ENCODE assay signal across 8 cellular contexts in the genomic region with DNA sequence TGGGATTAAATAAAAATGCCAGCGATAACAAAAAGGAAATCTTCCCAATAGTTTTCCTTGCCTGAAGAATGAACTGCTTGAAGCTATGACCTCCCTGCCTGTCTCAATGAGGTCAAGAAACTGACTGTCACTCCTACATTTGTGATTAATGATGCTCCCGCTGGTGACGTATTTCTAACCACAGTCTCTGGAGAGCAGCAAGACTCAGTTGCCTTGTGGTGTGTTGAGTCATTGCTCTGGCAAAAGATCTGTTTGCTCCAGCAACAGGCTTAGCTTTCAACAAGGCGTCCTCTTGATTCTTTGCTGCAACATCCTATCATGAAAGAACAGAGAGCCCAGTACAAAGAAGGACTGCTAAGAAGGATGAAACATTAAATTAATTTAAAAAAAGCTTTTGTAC.
DNase-seq lines count a peak whose midpoint lies in the region; ATAC-seq and TF ChIP-seq lines count a peak whose summit lies in the region.

No MANE protein-coding gene starts in this region.

- H3K9me3 Mint-ChIP-seq in HFFc6, result peaks cover 15% of the 10 kb centered on the region

- no peak overlapping the region for H3K4me3 ChIP-seq in retinal pigment epithelial cell (ENCODE audit: low read length)

- no peak overlapping the region for H3K4me3 Mint-ChIP-seq in HFFc6

- ATAC-seq in SK-N-SH treated with all-trans-retinoic acid at 6 μM for 48 hours (peak; percentile 96), GM21390 (IDR thresholded peaks at IDR 0.05; ENCODE audit: unreplicated experiment) (no peak)

- no peaks in the 10 kb centered on the region for H3K36me3 Mint-ChIP-seq in HFFc6 (ENCODE audit: low read depth)

- H3K4me1 Mint-ChIP-seq in HFFc6 (ENCODE audit: low read depth), result 0 out of 2 replicates have a peak, but pooled peaks cover 5% of the 10 kb centered on the region

- peaks cover 1% of the 10 kb centered on the region; the same call in 1 of the 2 replicates for H3K27me3 Mint-ChIP-seq in HFFc6 (ENCODE audit: insufficient read depth)

- TF ChIP-seq CTCF in HFFc6 (IDR thresholded peaks at IDR 0.05) (no peak), retinal pigment epithelial cell (conservative IDR thresholded peaks at IDR 0.05; ENCODE audit: low read depth, low read length) (no peak)

- H3K27ac Mint-ChIP-seq in HFFc6, result no peak overlapping the region; the same call in 1 of the 2 replicates

- DNase-seq in HFFc6 (peak; percentile 18), foreskin melanocyte (peak; percentile 98), retinal pigment epithelial cell (ENCODE audit: low read depth) (peak; percentile 96), NK-92 (lab: John Stamatoyannopoulos, UW; ENCODE audit: unreplicated experiment) (no peak)
- DNase-seq in stimulated activated naive CD4-positive, alpha-beta T cell (lab: John Stamatoyannopoulos, UW), result no peak
- no peak for DNase-seq in activated CD4-positive, alpha-beta T cell treated with anti-CD3 and anti-CD28 coated beads for 4 hours

TF ChIP-seq in SK-N-SH treated with all-trans-retinoic acid at 6 μM for 48 hours, 23 proteins besides CTCF, POLR2A, EP300 and RAD21:
- no peak for TF ChIP-seq ESRRG (CRISPR knock-in tag; IDR thresholded peaks at IDR 0.05)
- TF ChIP-seq ISL1 (CRISPR knock-in tag; IDR thresholded peaks at IDR 0.05), result peak; percentile 71
- TF ChIP-seq TOX (CRISPR knock-in tag; IDR thresholded peaks at IDR 0.05; ENCODE audit: borderline replicate concordance), result peak; percentile 87; the same call in 1 of the 2 replicates
- TF ChIP-seq, protein P1, sequence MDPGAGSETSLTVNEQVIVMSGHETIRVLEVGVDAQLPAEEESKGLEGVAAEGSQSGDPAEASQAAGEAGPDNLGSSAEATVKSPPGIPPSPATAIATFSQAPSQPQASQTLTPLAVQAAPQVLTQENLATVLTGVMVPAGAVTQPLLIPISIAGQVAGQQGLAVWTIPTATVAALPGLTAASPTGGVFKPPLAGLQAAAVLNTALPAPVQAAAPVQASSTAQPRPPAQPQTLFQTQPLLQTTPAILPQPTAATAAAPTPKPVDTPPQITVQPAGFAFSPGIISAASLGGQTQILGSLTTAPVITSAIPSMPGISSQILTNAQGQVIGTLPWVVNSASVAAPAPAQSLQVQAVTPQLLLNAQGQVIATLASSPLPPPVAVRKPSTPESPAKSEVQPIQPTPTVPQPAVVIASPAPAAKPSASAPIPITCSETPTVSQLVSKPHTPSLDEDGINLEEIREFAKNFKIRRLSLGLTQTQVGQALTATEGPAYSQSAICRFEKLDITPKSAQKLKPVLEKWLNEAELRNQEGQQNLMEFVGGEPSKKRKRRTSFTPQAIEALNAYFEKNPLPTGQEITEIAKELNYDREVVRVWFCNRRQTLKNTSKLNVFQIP (CRISPR knock-in tag; IDR thresholded peaks at IDR 0.05; ENCODE audit: borderline replicate concordance, low read depth), result no peak
- TF ChIP-seq CSDC2 (CRISPR knock-in tag; IDR thresholded peaks at IDR 0.05), result no peak
- TF ChIP-seq ZC3H10 (CRISPR knock-in tag; IDR thresholded peaks at IDR 0.05), result no peak
- TF ChIP-seq CREB5 (CRISPR knock-in tag; IDR thresholded peaks at IDR 0.05; ENCODE audit: low read depth), result peak; percentile 44; the same call in 1 of the 2 replicates
- TF ChIP-seq, protein P2, sequence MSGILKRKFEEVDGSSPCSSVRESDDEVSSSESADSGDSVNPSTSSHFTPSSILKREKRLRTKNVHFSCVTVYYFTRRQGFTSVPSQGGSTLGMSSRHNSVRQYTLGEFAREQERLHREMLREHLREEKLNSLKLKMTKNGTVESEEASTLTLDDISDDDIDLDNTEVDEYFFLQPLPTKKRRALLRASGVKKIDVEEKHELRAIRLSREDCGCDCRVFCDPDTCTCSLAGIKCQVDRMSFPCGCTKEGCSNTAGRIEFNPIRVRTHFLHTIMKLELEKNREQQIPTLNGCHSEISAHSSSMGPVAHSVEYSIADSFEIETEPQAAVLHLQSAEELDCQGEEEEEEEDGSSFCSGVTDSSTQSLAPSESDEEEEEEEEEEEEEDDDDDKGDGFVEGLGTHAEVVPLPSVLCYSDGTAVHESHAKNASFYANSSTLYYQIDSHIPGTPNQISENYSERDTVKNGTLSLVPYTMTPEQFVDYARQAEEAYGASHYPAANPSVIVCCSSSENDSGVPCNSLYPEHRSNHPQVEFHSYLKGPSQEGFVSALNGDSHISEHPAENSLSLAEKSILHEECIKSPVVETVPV (CRISPR knock-in tag; IDR thresholded peaks at IDR 0.05), result no peak

Comparison
In these comparisons a context has a peak if more than half of its experiments do, and no peak if none do; other contexts are left out.
1. DNase-seq: peak in HFFc6 (single experiment), foreskin melanocyte (single experiment) and retinal pigment epithelial cell (single experiment); none in stimulated activated naive CD4-positive, alpha-beta T cell (0 of 6), activated CD4-positive, alpha-beta T cell treated with anti-CD3 and anti-CD28 coated beads for 4 hours (0 of 2) and NK-92 (single experiment).